In genomic region chr20:47494604-47495003, GRCh38 we compare ENCODE assay signal across 1 cellular context.
TF ChIP-seq lines count a peak whose summit lies in the region.

No MANE protein-coding gene starts in this region.

TF ChIP-seq in GM12878, 131 proteins besides CTCF, POLR2A, EP300 and RAD21:
- TF ChIP-seq SKIL (IDR thresholded peaks at IDR 0.05; ENCODE audit: low read depth, poor library complexity, severe bottlenecking) (peak; percentile 19), BHLHE40 (IDR thresholded peaks at IDR 0.05; ENCODE audit: borderline replicate concordance in 1 of 2, low read depth in 2 of 2, low read length in 1 of 2) (peak in 1 of 2 experiments; percentile 18; a peak in 1 of 4 replicates), TAF1 (IDR thresholded peaks at IDR 0.05; ENCODE audit: borderline replicate concordance, low read depth, low read length) (0 out of 2 replicates have a peak, but pooled peaks have one; percentile 23), ZNF384 (IDR thresholded peaks at IDR 0.05; ENCODE audit: borderline replicate concordance, low read depth, low read length) (peak; percentile 61; the same call in 1 of the 2 replicates), IKZF2 (IDR thresholded peaks at IDR 0.05) (peak; percentile 19 to 23; a peak in 1 of 4 replicates)
